In the genomic region with DNA sequence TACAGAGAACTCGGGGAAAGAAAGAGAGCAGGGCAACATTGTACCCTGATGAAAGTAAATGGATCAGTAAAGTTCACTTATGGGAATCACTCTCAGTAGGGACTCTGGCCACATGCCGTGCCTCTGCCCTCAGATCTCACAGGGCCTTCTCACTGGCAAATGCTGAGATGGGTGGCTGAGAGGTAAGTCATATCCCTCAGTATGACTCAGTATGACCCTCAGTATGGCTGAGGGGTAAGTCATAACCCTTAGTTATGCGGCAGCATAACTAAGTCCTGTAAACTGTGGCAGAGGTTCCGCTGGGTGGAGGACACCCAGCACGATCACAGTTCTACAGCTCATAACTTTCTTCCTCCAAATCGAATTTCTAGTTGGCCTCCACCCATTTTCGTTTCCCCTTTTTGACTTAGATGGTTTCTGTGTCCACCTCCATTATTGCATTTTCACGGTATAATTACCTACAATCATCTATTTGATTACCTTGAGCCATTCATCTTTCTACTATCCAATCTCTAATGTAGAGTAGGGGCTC, we compare ENCODE assay signal across 10 cellular contexts. TPM values are rescaled to one million over a fixed set of nuclear protein-coding genes. Genes with fewer than 3 reads are reported as not detected.
A peak's percentile ranks its signal among the peaks of the same experiment; 100 is the strongest.
DNase-seq lines count a peak whose midpoint lies in the region; ATAC-seq and FAIRE-seq lines count a peak whose summit lies in the region.
"Had no signal": no experiment of that assay in that cellular context is flagged by ENCODE, and none has a peak within 500 bp of the region (broad histone marks: within the 10 kb centered on the region; RNA-seq: fewer than 3 reads in every experiment).

No MANE protein-coding gene starts in this region.

- DNase-seq in AG20443 (ENCODE audit: low spot score), result peak; percentile 53
- no peak for DNase-seq in effector memory CD8-positive, alpha-beta T cell
- DNase-seq in HTR-8/SVneo (ENCODE audit: insufficient read length, low spot score), result no peak
- no peak for DNase-seq in cerebellar cortex (ENCODE audit: low spot score)
- no peak for DNase-seq in NCI-H526 treated with DMSO at 0.1 percent for 48 hours (lab: John Stamatoyannopoulos, UW)
- DNase-seq: DMS79 had no signal

- peaks cover 31% of the 10 kb centered on the region for H3K27me3 Mint-ChIP-seq in activated T-helper 17 cell treated with anti-CD3 and anti-CD28 coated beads, Interleukin-2, amount 50 U/mL, for 72 hours
- H3K27me3 Mint-ChIP-seq in effector memory CD8-positive, alpha-beta T cell, result peaks cover 35 to 45% of the 10 kb centered on the region in 2 donors

- no peaks in the 10 kb centered on the region for H3K36me3 Mint-ChIP-seq in activated T-helper 17 cell treated with anti-CD3 and anti-CD28 coated beads, Interleukin-2, amount 50 U/mL, for 72 hours (ENCODE audit: low read depth)
- no peaks in the 10 kb centered on the region for H3K36me3 Mint-ChIP-seq in effector memory CD8-positive, alpha-beta T cell (ENCODE audit: insufficient read depth)

- no peaks in the 10 kb centered on the region for H3K9me3 Mint-ChIP-seq in activated T-helper 17 cell treated with anti-CD3 and anti-CD28 coated beads, Interleukin-2, amount 50 U/mL, for 72 hours
- no peaks in the 10 kb centered on the region for H3K9me3 Mint-ChIP-seq in effector memory CD8-positive, alpha-beta T cell

- H3K4me1 Mint-ChIP-seq in activated T-helper 17 cell treated with anti-CD3 and anti-CD28 coated beads, Interleukin-2, amount 50 U/mL, for 72 hours, result no peaks in the 10 kb centered on the region
- H3K4me1 Mint-ChIP-seq in effector memory CD8-positive, alpha-beta T cell (ENCODE audit: low read depth in 2 of 2), result no peaks in the 10 kb centered on the region

- ATAC-seq in GM19455 (IDR thresholded peaks at IDR 0.05; ENCODE audit: unreplicated experiment), result peak; percentile 92
- ATAC-seq in HG03139 (IDR thresholded peaks at IDR 0.05; ENCODE audit: unreplicated experiment), result peak; percentile 85
- peak; percentile 52 for ATAC-seq in activated T-helper 17 cell treated with anti-CD3 and anti-CD28 coated beads, Interleukin-2, amount 50 U/mL, for 72 hours (replicated peaks)
- ATAC-seq in effector memory CD8-positive, alpha-beta T cell (replicated peaks), result no peak

- no peak overlapping the region for H3K27ac Mint-ChIP-seq in activated T-helper 17 cell treated with anti-CD3 and anti-CD28 coated beads, Interleukin-2, amount 50 U/mL, for 72 hours
- no peak overlapping the region for H3K27ac Mint-ChIP-seq in effector memory CD8-positive, alpha-beta T cell

- H3K4me3 Mint-ChIP-seq in activated T-helper 17 cell treated with anti-CD3 and anti-CD28 coated beads, Interleukin-2, amount 50 U/mL, for 72 hours, result no peak overlapping the region
- no peak overlapping the region for H3K4me3 Mint-ChIP-seq in effector memory CD8-positive, alpha-beta T cell

- FAIRE-seq in HTR-8/SVneo (lab: Jason Lieb, UNC), result no peak

RNA-seq across cellular contexts. Expression of a gene that starts 26.5 kb away (rescaled TPM):
- not detected for total RNA-seq in activated T-helper 17 cell treated with anti-CD3 and anti-CD28 coated beads, Interleukin-2, amount 50 U/mL, for 72 hours
- total RNA-seq: subcutaneous adipose tissue had no signal
